Comparison of ENCODE assay signal across 10 cellular contexts in the genomic region with DNA sequence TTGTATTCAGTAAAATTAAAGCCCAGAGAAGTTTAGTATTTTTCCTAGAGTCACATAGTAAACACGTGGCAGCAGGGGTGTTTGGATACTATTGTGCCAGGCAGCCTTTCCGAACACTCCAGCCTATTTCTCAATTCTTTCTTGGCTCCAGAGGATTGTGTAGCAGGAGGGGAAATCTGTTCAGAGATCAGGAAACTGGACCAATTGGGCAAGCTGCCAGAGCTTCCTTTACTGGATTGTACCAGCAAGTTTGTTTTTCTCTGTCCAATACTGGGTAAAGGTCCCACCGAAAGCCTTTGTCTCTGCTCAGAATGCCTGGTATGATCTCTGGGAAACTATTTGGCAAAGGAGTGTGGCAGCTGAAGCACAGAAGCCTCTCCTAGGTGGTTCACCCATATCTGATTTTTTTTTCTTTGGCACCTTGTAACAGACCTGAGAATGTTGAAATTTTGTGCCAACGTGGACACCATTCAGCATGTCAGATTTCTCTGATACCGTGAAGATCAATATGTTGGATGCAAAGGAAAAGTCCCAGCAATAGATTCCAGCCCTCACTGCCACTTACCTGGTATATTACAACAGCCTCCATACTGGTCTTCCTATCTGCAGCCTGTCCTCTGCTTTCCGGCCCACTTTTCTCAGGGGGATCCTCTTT.
DNase-seq lines count a peak whose midpoint lies in the region; ATAC-seq and TF ChIP-seq lines count a peak whose summit lies in the region.
"Had no signal": no experiment of that assay in that cellular context is flagged by ENCODE, and none has a peak within 500 bp of the region (broad histone marks: within the 10 kb centered on the region; RNA-seq: fewer than 3 reads in every experiment).

No MANE protein-coding gene starts in this region.

- peak; percentile 32 for DNase-seq in AG08395 (ENCODE audit: low spot score)
- DNase-seq in Peyer's patch, result peak in 2 of 3 donors; percentile 45 to 77
- DNase-seq in globus pallidus (ENCODE audit: low spot score), result peak; percentile 68
- DNase-seq in ovary, result peak in 3 of 5 donors; percentile 26 to 72 (median 66)
- no peak for DNase-seq in T-helper 2 cell treated with Interferon-gamma antibody and Interleukin-4, amounts not matched to agents 5 μg/mL and 100 μg/mL, for 36 hours (ENCODE audit: low spot score)
- DNase-seq in NCI-H2081 (lab: John Stamatoyannopoulos, UW), result no peak
- no peak for DNase-seq in NCI-H1092 treated with DMSO at 0.1 percent for 48 hours (lab: John Stamatoyannopoulos, UW)

- no peak overlapping the region for H3K27ac Mint-ChIP-seq in T-helper 2 cell treated with Interferon-gamma antibody and Interleukin-4, amounts not matched to agents 5 μg/mL and 100 μg/mL, for 36 hours
- H3K27ac Mint-ChIP-seq: B cell had no signal

- no peaks in the 10 kb centered on the region for H3K4me1 ChIP-seq in Peyer's patch
- H3K4me1 ChIP-seq in ovary (ENCODE audit: insufficient read depth), result no peaks in the 10 kb centered on the region

- no peak overlapping the region for H3K4me3 ChIP-seq in Peyer's patch
- no peak overlapping the region for H3K4me3 ChIP-seq in ovary

- no peak overlapping the region for H3K4me3 Mint-ChIP-seq in T-helper 2 cell treated with Interferon-gamma antibody and Interleukin-4, amounts not matched to agents 5 μg/mL and 100 μg/mL, for 36 hours
- H3K4me3 Mint-ChIP-seq: B cell; central memory CD8-positive, alpha-beta T cell had no signal

- no peaks in the 10 kb centered on the region for H3K36me3 ChIP-seq in Peyer's patch
- no peaks in the 10 kb centered on the region for H3K36me3 ChIP-seq in ovary

- no peak for TF ChIP-seq POLR2A in Peyer's patch (IDR thresholded peaks at IDR 0.05)
- TF ChIP-seq POLR2A in ovary (IDR thresholded peaks at IDR 0.05), result no peak

- H3K27me3 ChIP-seq in Peyer's patch (no peaks in the 10 kb centered on the region), ovary (no peaks in the 10 kb centered on the region)

- H3K27ac ChIP-seq in Peyer's patch, result no peak overlapping the region
- H3K27ac ChIP-seq in ovary, result no peak overlapping the region

- no peak for TF ChIP-seq EP300 in ovary (IDR thresholded peaks at IDR 0.05)

- 72 to 75% (median 72%) methylated on average over 6 of the region's 6 CpGs for WGBS in ovary, 3 donors

- peaks cover 3% of the 10 kb centered on the region for H3K4me1 Mint-ChIP-seq in T-helper 2 cell treated with Interferon-gamma antibody and Interleukin-4, amounts not matched to agents 5 μg/mL and 100 μg/mL, for 36 hours (ENCODE audit: low read depth)
- H3K4me1 Mint-ChIP-seq: B cell had no signal

- intact Hi-C loops in ovary (cut with DNase I), result no loop called here

- peaks cover 2% of the 10 kb centered on the region for H3K36me3 Mint-ChIP-seq in T-helper 2 cell treated with Interferon-gamma antibody and Interleukin-4, amounts not matched to agents 5 μg/mL and 100 μg/mL, for 36 hours (ENCODE audit: low read depth)

- no peak for ATAC-seq in HG03342 (IDR thresholded peaks at IDR 0.05; ENCODE audit: unreplicated experiment)

- no peaks in the 10 kb centered on the region for H3K27me3 Mint-ChIP-seq in T-helper 2 cell treated with Interferon-gamma antibody and Interleukin-4, amounts not matched to agents 5 μg/mL and 100 μg/mL, for 36 hours (ENCODE audit: low read depth)
- H3K27me3 Mint-ChIP-seq: B cell; central memory CD8-positive, alpha-beta T cell had no signal

- H3K9me3 Mint-ChIP-seq in T-helper 2 cell treated with Interferon-gamma antibody and Interleukin-4, amounts not matched to agents 5 μg/mL and 100 μg/mL, for 36 hours, result no peaks in the 10 kb centered on the region
- H3K9me3 Mint-ChIP-seq: central memory CD8-positive, alpha-beta T cell had no signal

- TF ChIP-seq CTCF in Peyer's patch (IDR thresholded peaks at IDR 0.05), result no peak
- TF ChIP-seq CTCF in ovary (IDR thresholded peaks at IDR 0.05), result no peak

- H3K9me3 ChIP-seq in Peyer's patch (no peaks in the 10 kb centered on the region), ovary (no peaks in the 10 kb centered on the region)

Comparison
In these comparisons a context has a peak if more than half of its experiments do, and no peak if none do; other contexts are left out.
1. DNase-seq: peak in AG08395 (single experiment), Peyer's patch (2 of 3), globus pallidus (single experiment) and ovary (3 of 5); none in T-helper 2 cell treated with Interferon-gamma antibody and Interleukin-4, amounts not matched to agents 5 μg/mL and 100 μg/mL, for 36 hours (single experiment), NCI-H2081 (0 of 2) and NCI-H1092 treated with DMSO at 0.1 percent for 48 hours (single experiment).